ENCODE assay signal across 26 cellular contexts in genomic region chr5:26893078-26893477, GRCh38.
"Had no signal": no experiment of that assay in that cellular context is flagged by ENCODE, and none has a peak within 500 bp of the region (broad histone marks: within the 10 kb centered on the region; RNA-seq: fewer than 3 reads in every experiment).

No MANE protein-coding gene starts in this region.

- H3K4me1 ChIP-seq: left ventricle myocardium inferior, neural progenitor cell, right atrium auricular region, stomach, testis, thyroid gland, transverse colon, upper lobe of left lung, vagina had no signal

- DNase-seq: islet precursor cell; left ventricle myocardium inferior; mesendoderm; naive B cell; natural killer cell; nephron progenitor cell; occipital lobe; ovary; stimulated activated CD4-positive, alpha-beta T cell treated with anti-CD3 and anti-CD28 coated beads, Interleukin-12 subunit alpha, Interleukin-12 subunit beta, amount 100 ng/mL, for 4 hours; stimulated activated CD4-positive, alpha-beta T cell treated with anti-CD3 and anti-CD28 coated beads, Interleukin-15, amount 100 ng/mL, for 24 hours; stimulated activated CD4-positive, alpha-beta T cell treated with anti-CD3 and anti-CD28 coated beads, Interleukin-2, amount 100 ng/mL, for 24 hours; stimulated activated CD4-positive, alpha-beta T cell treated with anti-CD3 and anti-CD28 coated beads, Interleukin-4, amount 100 ng/mL, for 1 hour; stimulated activated naive B cell treated with anti-CD40 and anti-IgM and Interleukin-4, amounts not matched to agents 10 μg/mL and 1 μg/mL and 100 μg/mL, for 72 hours; stimulated activated naive CD8-positive, alpha-beta T cell treated with anti-CD3 and anti-CD28 coated beads, Interleukin-15, Interleukin-2, amounts not matched to agents 100 U/mL and 50 U/mL, for 24 hours; stomach; testis; thyroid gland; transverse colon had no signal

- H3K27me3 ChIP-seq: neural progenitor cell, neutrophil, ovary, right atrium auricular region, stomach, testis, thyroid gland, transverse colon, upper lobe of left lung, vagina had no signal

- H3K36me3 ChIP-seq: left ventricle myocardium inferior, neural progenitor cell, neutrophil, ovary, right atrium auricular region, stomach, thyroid gland, transverse colon, upper lobe of left lung, vagina had no signal

- H3K27ac ChIP-seq: left ventricle myocardium inferior, neural progenitor cell, neutrophil, ovary, right atrium auricular region, skin epidermis, stomach, testis, thyroid gland, transverse colon, upper lobe of left lung, vagina had no signal

- H3K9ac ChIP-seq: neural progenitor cell had no signal

- H3K4me2 ChIP-seq: neural progenitor cell had no signal

- H3K4me3 ChIP-seq: left ventricle myocardium inferior, lung, neural progenitor cell, ovary, right atrium auricular region, skin epidermis, stomach, testis, thyroid gland, transverse colon, upper lobe of left lung, vagina had no signal

- H3K9me3 ChIP-seq: left ventricle myocardium inferior, neutrophil, ovary, right atrium auricular region, stomach, testis, thyroid gland, upper lobe of left lung, vagina had no signal

- H2AFZ ChIP-seq: neural progenitor cell had no signal

- ATAC-seq: natural killer cell; sciatic nerve; stimulated activated naive B cell treated with anti-CD40 and anti-IgM and Interleukin-4, amounts not matched to agents 10 μg/mL and 1 μg/mL and 100 μg/mL, for 72 hours; stimulated activated naive CD8-positive, alpha-beta T cell treated with anti-CD3 and anti-CD28 coated beads, Interleukin-15, Interleukin-2, amounts not matched to agents 100 U/mL and 50 U/mL, for 24 hours had no signal
